Comparison of ENCODE assay signal across 7 cellular contexts in genomic region chr4:158228399-158228798, GRCh38. TPM values are rescaled to one million over a fixed set of nuclear protein-coding genes. Genes with fewer than 3 reads are reported as not detected.
DNase-seq lines count a peak whose midpoint lies in the region; TF ChIP-seq lines count a peak whose summit lies in the region.
"Not testable (repeated sequence)": the region's sequence is repeated elsewhere in the genome, so short reads cannot be mapped to it uniquely, and the experiment has no call there.
"Had no signal": no experiment of that assay in that cellular context is flagged by ENCODE, and none has a peak within 500 bp of the region (broad histone marks: within the 10 kb centered on the region; RNA-seq: fewer than 3 reads in every experiment).

No MANE protein-coding gene starts in this region.

- H3K4me1 Mint-ChIP-seq in Caco-2 (ENCODE audit: low read depth, unreplicated experiment), result peaks cover 18% of the 10 kb centered on the region

- POLR2A ChIA-PET in Caco-2 (lab: Charles Lee), result not testable (repeated sequence)

- peak overlapping the region; percentile 68 for H3K27ac Mint-ChIP-seq in Caco-2 (ENCODE audit: unreplicated experiment)

- not testable (repeated sequence) for BruUV-seq in Caco-2 (replicated peaks; lab: Mats Ljungman, UMichigan)

- 0 out of 2 replicates have a peak, but pooled peaks cover 12% of the 10 kb centered on the region for H3K4me1 ChIP-seq in Caco-2

- not testable (repeated sequence) for H3K27me3 ChIP-seq in Caco-2 (replicated peaks; ENCODE audit: control insufficient read depth, insufficient read depth, low read length); dorsolateral prefrontal cortex; layer of hippocampus (ENCODE audit: control insufficient read depth, insufficient read depth, low read length)

- not testable (repeated sequence) for H3K4me3 ChIP-seq in Caco-2 (ENCODE audit: low read depth, low read length)
- peak overlapping the region in 14 of 59 donors; percentile 4 to 44 (median 9) for H3K4me3 ChIP-seq in dorsolateral prefrontal cortex

- not testable (repeated sequence) for H3K27me3 Mint-ChIP-seq in Caco-2 (ENCODE audit: insufficient read depth, unreplicated experiment)

- H3K4me3 Mint-ChIP-seq in Caco-2 (ENCODE audit: unreplicated experiment), result not testable (repeated sequence)

- H3K36me3 Mint-ChIP-seq in Caco-2 (ENCODE audit: insufficient read depth, unreplicated experiment), result peaks cover 14% of the 10 kb centered on the region

- intact Hi-C loops in Caco-2 (cut with micrococcal nuclease; ENCODE audit: unreplicated experiment), result loop anchor here (2.0 kb wide), 1 partner anchor 14 kb away; no protein-coding TSS in a partner anchor
- intact Hi-C loops in dorsolateral prefrontal cortex (cut with DNase I), result not testable (repeated sequence)

- CTCF ChIA-PET in Caco-2 (lab: Charles Lee), result not testable (repeated sequence)

- H3K9me3 Mint-ChIP-seq in Caco-2 (ENCODE audit: unreplicated experiment), result not testable (repeated sequence)

- H3K27ac ChIP-seq in angular gyrus (ENCODE audit: low read depth, low read length), result peak overlapping the region; percentile 94
- H3K27ac ChIP-seq in caudate nucleus (ENCODE audit: low read depth, low read length), result peak overlapping the region; percentile 90
- peak overlapping the region in 55 of 59 donors; percentile 68 to 100 (median 95) for H3K27ac ChIP-seq in dorsolateral prefrontal cortex
- peak overlapping the region; percentile 70 for H3K27ac ChIP-seq in layer of hippocampus (ENCODE audit: low read depth, low read length)
- H3K27ac ChIP-seq in temporal lobe (ENCODE audit: low read depth, low read length), result peak overlapping the region; percentile 97

- not testable (repeated sequence) for TF ChIP-seq CTCF in Caco-2 (IDR thresholded peaks at IDR 0.05; ENCODE audit: insufficient read depth in 1 of 2, low read depth in 1 of 2, low read length in 1 of 2, severe bottlenecking in 1 of 2, unreplicated experiment in 1 of 2); dorsolateral prefrontal cortex (IDR thresholded peaks at IDR 0.05 in 54 of 56, conservative IDR thresholded peaks at IDR 0.05 in 2 of 56; ENCODE audit: low read depth in 1 of 56, partially characterized antibody in 56 of 56)

- not testable (repeated sequence) for H3K9me3 ChIP-seq in Caco-2

- not testable (repeated sequence) for H3K36me3 ChIP-seq in Caco-2 (ENCODE audit: control insufficient read depth, insufficient read depth, low read length)

- DNase-seq in Caco-2, dorsolateral prefrontal cortex: not testable (repeated sequence)
- DNase-seq in caudate nucleus (lab: John Stamatoyannopoulos, UW), result peak in 1 of 61 donors; percentile 18

RNA-seq across cellular contexts. Expression of gene TMEM144, which starts 18.1 kb away (rescaled TPM):
- total RNA-seq in Caco-2 (2022) (15.5 and 17.9 TPM in 2 replicates), dorsolateral prefrontal cortex (1,000 to 10,000 TPM in 1 of 120 experiments, 100 to 1,000 TPM in 99, 10 to 100 TPM in 20; 33.2 to 1,060 (median 211) TPM), temporal lobe (1.2 TPM)
- total RNA-seq: CD8-positive, alpha-beta T cell had no signal

RNA-seq across cellular contexts. Expression of gene GASK1B, which starts 55.6 kb away (rescaled TPM):
- total RNA-seq in Caco-2 (2022) (42.5 and 48.5 TPM in 2 replicates), dorsolateral prefrontal cortex (10 to 100 TPM; 23.9 to 74.1 (median 43.0) TPM), temporal lobe (14.3 TPM)
- total RNA-seq: CD8-positive, alpha-beta T cell had no signal
